8 cellular contexts compared by ENCODE assay signal in genomic region chr7:95331004-95331337, GRCh38. TPM values are rescaled to one million over a fixed set of nuclear protein-coding genes. Genes with fewer than 3 reads are reported as not detected.
DNase-seq lines count a peak whose midpoint lies in the region; ATAC-seq and TF ChIP-seq lines count a peak whose summit lies in the region.

No MANE protein-coding gene starts in this region.

- DNase-seq in HAP-1 (ENCODE audit: low spot score in 2 of 2), result peak; percentile 14 to 83
- DNase-seq in PC-3, result no peak
- no peak for DNase-seq in substantia nigra (lab: John Stamatoyannopoulos, UW)
- no peak for DNase-seq in retina
- no peak for DNase-seq in cerebellar cortex (ENCODE audit: low spot score)
- no peak for DNase-seq in RKO (ENCODE audit: low spot score)

- CTCF ChIA-PET in PC-3 (lab: Charles Lee), result no interaction called here

- peak overlapping the region; percentile 62 for H3K4me2 ChIP-seq in PC-3 (ENCODE audit: low read length)

- H3K9ac ChIP-seq in PC-3 (ENCODE audit: low read length) (no peak overlapping the region), mucosa of rectum (ENCODE audit: low read depth in 1 of 2, low read length in 2 of 2) (no peak overlapping the region)

- H4K20me1 ChIP-seq in PC-3 (ENCODE audit: low read length), result no peaks in the 10 kb centered on the region

- no peaks in the 10 kb centered on the region for H3K79me2 ChIP-seq in PC-3 (ENCODE audit: low read length)

- POLR2A ChIA-PET in PC-3 (lab: Charles Lee; ENCODE audit: unreplicated experiment), result no interaction called here

- intact Hi-C loops in PC-3 (cut with micrococcal nuclease), result no loop called here

- no peaks in the 10 kb centered on the region for H3K9me2 ChIP-seq in PC-3 (replicated peaks; ENCODE audit: low read length)

- H3F3A ChIP-seq in PC-3 (ENCODE audit: low read length, unreplicated experiment), result no peaks in the 10 kb centered on the region

- no peaks in the 10 kb centered on the region for H3K27me3 ChIP-seq in HAP-1 (ENCODE audit: low read depth)
- H3K27me3 ChIP-seq in PC-3 (ENCODE audit: low read length), result no peaks in the 10 kb centered on the region
- H3K27me3 ChIP-seq in mucosa of rectum (ENCODE audit: control insufficient read depth in 2 of 2, insufficient read depth in 2 of 2, low read length in 2 of 2), result no peaks in the 10 kb centered on the region

- H3K4me1 ChIP-seq in HAP-1 (peaks cover 17% of the 10 kb centered on the region), PC-3 (ENCODE audit: insufficient read depth, low read length) (peaks cover 5% of the 10 kb centered on the region; the same call in 1 of the 2 replicates), mucosa of rectum (ENCODE audit: control insufficient read depth in 2 of 2, insufficient read depth in 2 of 2, low read length in 2 of 2) (peaks cover 0 to 3% of the 10 kb centered on the region in 2 donors)

- peak; percentile 18 for ATAC-seq in GM18520 (IDR thresholded peaks at IDR 0.05; ENCODE audit: unreplicated experiment)
- ATAC-seq in PC-3, result no peak

- peak overlapping the region; percentile 2 for H3K4me3 ChIP-seq in HAP-1
- peak overlapping the region; percentile 53 for H3K4me3 ChIP-seq in PC-3 (ENCODE audit: low read length)
- peak overlapping the region; percentile 60 to 78 for H3K4me3 ChIP-seq in mucosa of rectum (ENCODE audit: low read length in 2 of 2)

- H3K27ac ChIP-seq in PC-3 (ENCODE audit: low read length) (no peak overlapping the region), mucosa of rectum (ENCODE audit: low read depth in 2 of 2, low read length in 2 of 2) (no peak overlapping the region), substantia nigra (ENCODE audit: low read depth, low read length, poor library complexity, severe bottlenecking) (no peak overlapping the region)

- H2AFZ ChIP-seq in PC-3 (ENCODE audit: low read length), result peak overlapping the region; percentile 41

- no peak for TF ChIP-seq CTCF in PC-3 (conservative IDR thresholded peaks at IDR 0.05; ENCODE audit: low read depth, low read length)

- in situ Hi-C loops in HAP-1 (cut with MboI; ENCODE audit: low sequenced_read_pairs), result no loop called here

- no TSS peak for BruUV-seq in PC-3 (replicated peaks; lab: Mats Ljungman, UMichigan)

- H3K9me3 ChIP-seq in HAP-1 (no peaks in the 10 kb centered on the region), PC-3 (ENCODE audit: low read length) (no peaks in the 10 kb centered on the region), mucosa of rectum (ENCODE audit: control insufficient read depth in 2 of 2, low read length in 2 of 2) (no peaks in the 10 kb centered on the region)

- H3K36me3 ChIP-seq in HAP-1 (replicated peaks) (no peaks in the 10 kb centered on the region), PC-3 (ENCODE audit: low read depth, low read length) (no peaks in the 10 kb centered on the region), mucosa of rectum (ENCODE audit: control insufficient read depth in 2 of 2, insufficient read depth in 2 of 2, low read length in 2 of 2) (no peaks in the 10 kb centered on the region)

RNA-seq across cellular contexts. Expression of gene PON1, which starts 6.6 kb away (rescaled TPM):
- not detected in 2 replicates for total RNA-seq in PC-3 (2014; rRNA removed)

Comparison
In these comparisons a context has a peak if more than half of its experiments do, and no peak if none do; other contexts are left out.
1. DNase-seq: peak in HAP-1 (2 of 2); none in PC-3 (single experiment), substantia nigra (0 of 49), retina (single experiment), cerebellar cortex (single experiment) and RKO (single experiment).
2. H3K4me3 ChIP-seq: peak in every context shown above with its lines; median percentile 69 in mucosa of rectum; 53 in PC-3; 2 in HAP-1.